Comparison of ENCODE assay signal across 30 cellular contexts in the genomic region with DNA sequence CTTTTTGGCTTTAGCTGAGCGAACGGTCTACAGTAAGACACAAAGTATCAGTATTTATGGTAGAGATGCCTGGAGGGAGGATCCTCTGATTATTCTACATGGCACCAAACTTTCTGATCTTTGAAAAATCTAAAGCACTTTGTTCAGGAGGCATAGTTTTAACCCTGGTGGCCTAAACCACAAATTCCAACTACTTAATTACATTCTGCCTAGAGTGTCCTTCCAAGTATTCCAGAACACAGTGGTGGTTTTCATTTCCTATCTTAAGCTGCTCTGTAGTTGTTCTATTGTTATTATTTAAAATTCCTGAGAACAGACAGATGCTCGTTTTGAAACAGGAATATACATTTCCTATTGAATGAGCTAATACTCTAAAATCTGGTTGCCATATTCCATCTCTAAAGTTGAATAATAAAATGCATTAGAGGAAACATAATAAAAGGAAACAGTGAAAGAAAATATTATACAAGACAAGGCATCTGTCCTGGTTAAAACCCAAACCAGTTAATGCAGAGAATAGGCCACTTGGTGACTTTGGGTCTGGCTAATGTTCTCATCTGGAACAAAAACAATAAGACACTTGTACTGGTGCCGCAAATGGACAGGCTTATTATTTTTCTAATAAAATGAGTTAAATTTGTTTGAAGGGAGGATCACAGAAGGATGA.
DNase-seq lines count a peak whose midpoint lies in the region; ATAC-seq and FAIRE-seq lines count a peak whose summit lies in the region.
"Had no signal": no experiment of that assay in that cellular context is flagged by ENCODE, and none has a peak within 500 bp of the region (broad histone marks: within the 10 kb centered on the region; RNA-seq: fewer than 3 reads in every experiment).

No MANE protein-coding gene starts in this region.

- no CpG with 5 or more reads among the region's 4 CpGs for WGBS in trophoblast cell (ENCODE audit: extremely low coverage, insufficient coverage, insufficient read length)
- 70 to 78% methylated on average over 4 of the region's 4 CpGs for WGBS in aorta, 2 donors

- H3K4me3 ChIP-seq in trophoblast cell (ENCODE audit: low read depth, low read length) (no peak overlapping the region), aorta (ENCODE audit: low read length in 2 of 2) (no peak overlapping the region)
- H3K4me3 ChIP-seq: gastroesophageal sphincter, tibial nerve had no signal

- no peaks in the 10 kb centered on the region for H3K36me3 ChIP-seq in trophoblast cell (ENCODE audit: control insufficient read depth in 1 of 2, insufficient read depth in 2 of 2, low read length in 2 of 2)
- H3K36me3 ChIP-seq in aorta (ENCODE audit: control insufficient read depth in 1 of 2, insufficient read depth in 2 of 2, low read length in 1 of 2), result no peaks in the 10 kb centered on the region
- H3K36me3 ChIP-seq: gastroesophageal sphincter, neutrophil, tibial nerve had no signal

- no peak overlapping the region for H4K91ac ChIP-seq in trophoblast cell (ENCODE audit: low read depth, low read length)

- no peak overlapping the region for H3K27ac Mint-ChIP-seq in activated naive CD8-positive, alpha-beta T cell treated with anti-CD3 and anti-CD28 coated beads for 36 hours
- H3K27ac Mint-ChIP-seq: activated CD8-positive, alpha-beta T cell treated with anti-CD3 and anti-CD28 coated beads, Interleukin-2, amount 10 ng/mL, durations not matched to agents 7 days and 5 days; activated naive CD8-positive, alpha-beta T cell treated with anti-CD3 and anti-CD28 coated beads, Interleukin-2, amount 10 ng/mL, durations not matched to agents 7 days and 5 days; brain; progenitor cell of endocrine pancreas; stimulated activated naive CD8-positive, alpha-beta T cell treated with anti-CD3 and anti-CD28 coated beads, Interleukin-15, Interleukin-2, amounts not matched to agents 100 ng/mL and 50 ng/mL, for 24 hours had no signal

- H2BK12ac ChIP-seq in trophoblast cell (ENCODE audit: low read length), result no peak overlapping the region

- H3K4me3 Mint-ChIP-seq in activated naive CD8-positive, alpha-beta T cell treated with anti-CD3 and anti-CD28 coated beads for 36 hours, result no peak overlapping the region
- H3K4me3 Mint-ChIP-seq: activated CD8-positive, alpha-beta T cell treated with anti-CD3 and anti-CD28 coated beads, Interleukin-2, amount 10 ng/mL, durations not matched to agents 7 days and 5 days; activated naive CD8-positive, alpha-beta T cell treated with anti-CD3 and anti-CD28 coated beads, Interleukin-2, amount 10 ng/mL, durations not matched to agents 7 days and 5 days; brain; naive B cell; stimulated activated naive CD8-positive, alpha-beta T cell treated with anti-CD3 and anti-CD28 coated beads, Interleukin-15, Interleukin-2, amounts not matched to agents 100 ng/mL and 50 ng/mL, for 24 hours had no signal

- H3K27me3 ChIP-seq in trophoblast cell (ENCODE audit: insufficient read depth, low read length) (no peaks in the 10 kb centered on the region), aorta (ENCODE audit: control insufficient read depth in 1 of 2, insufficient read depth in 2 of 2, low read length in 1 of 2) (no peaks in the 10 kb centered on the region)
- H3K27me3 ChIP-seq: gastroesophageal sphincter, neutrophil, tibial nerve had no signal

- intact Hi-C loops in aorta (cut with DNase I), result no loop called here

- in situ Hi-C loops in SK-MEL-5 (cut with HindIII; ENCODE audit: low pct_unique_long_range_greater_than_20kb, low sequenced_read_pairs), result no loop called here

- no peak overlapping the region for H4K8ac ChIP-seq in trophoblast cell (ENCODE audit: low read depth, low read length)

- H2AK5ac ChIP-seq in trophoblast cell (ENCODE audit: low read length), result no peak overlapping the region

- H3K4me1 Mint-ChIP-seq in activated naive CD8-positive, alpha-beta T cell treated with anti-CD3 and anti-CD28 coated beads for 36 hours, result no peaks in the 10 kb centered on the region
- H3K4me1 Mint-ChIP-seq: activated naive CD8-positive, alpha-beta T cell treated with anti-CD3 and anti-CD28 coated beads, Interleukin-2, amount 10 ng/mL, durations not matched to agents 7 days and 5 days; brain; naive B cell had no signal

- no peak overlapping the region for H3K4me2 ChIP-seq in trophoblast cell (ENCODE audit: low read length)

- DNase-seq in EH (ENCODE audit: low read depth) (peak; percentile 85), SK-MEL-5 (ENCODE audit: low read depth, low spot score) (peak; percentile 27), trophoblast cell (no peak), aorta (no peak), OCI-M2 (lab: John Stamatoyannopoulos, UW; ENCODE audit: unreplicated experiment) (no peak)
- DNase-seq in activated naive CD8-positive, alpha-beta T cell treated with anti-CD3 and anti-CD28 coated beads for 36 hours, result no peak
- DNase-seq: activated CD4-positive, alpha-beta T cell treated with anti-CD3 and anti-CD28 coated beads for 1 hour; activated CD8-positive, alpha-beta T cell treated with anti-CD3 and anti-CD28 coated beads, Interleukin-2, amount 10 ng/mL, durations not matched to agents 7 days and 5 days; activated naive CD8-positive, alpha-beta T cell treated with anti-CD3 and anti-CD28 coated beads, Interleukin-2, amount 10 ng/mL, durations not matched to agents 7 days and 5 days; C1 segment of cervical spinal cord; effector CD8-positive, alpha-beta T cell; hippocampal formation; KBM-7; left colon; naive B cell; NCI-H146; NCI-H2107; NCI-H446 had no signal

- peak; percentile 70 for FAIRE-seq in endometrium (lab: Jason Lieb, UNC)
- FAIRE-seq: HTR-8/SVneo had no signal

- H3K23ac ChIP-seq in trophoblast cell (ENCODE audit: low read length), result no peak overlapping the region

- H3K4me1 ChIP-seq in trophoblast cell (ENCODE audit: control insufficient read depth in 1 of 2, insufficient read depth in 2 of 2, low read length in 2 of 2), result peaks cover 0 to 2% of the 10 kb centered on the region in 2 experiments
- peaks cover 0 to 3% of the 10 kb centered on the region in 2 donors for H3K4me1 ChIP-seq in aorta (ENCODE audit: control insufficient read depth in 1 of 2, insufficient read depth in 2 of 2, low read length in 2 of 2)
- H3K4me1 ChIP-seq: gastroesophageal sphincter, tibial nerve had no signal

- H2BK120ac ChIP-seq in trophoblast cell (ENCODE audit: insufficient read depth, low read length, poor library complexity), result no peak overlapping the region

- H2BK5ac ChIP-seq in trophoblast cell (ENCODE audit: low read depth, low read length, poor library complexity), result no peak overlapping the region

- ATAC-seq in aorta (ENCODE audit: low FRiP score) (no peak), GM21515 (IDR thresholded peaks at IDR 0.05; ENCODE audit: unreplicated experiment) (no peak)
- ATAC-seq: activated CD8-positive, alpha-beta T cell treated with anti-CD3 and anti-CD28 coated beads, Interleukin-2, amount 10 ng/mL, durations not matched to agents 7 days and 5 days; esophagus mucosa; gastroesophageal sphincter; HCT116; left colon had no signal

- no peak overlapping the region for H4K12ac ChIP-seq in trophoblast cell (ENCODE audit: low read depth, low read length)

- H3K9ac ChIP-seq in trophoblast cell (ENCODE audit: low read length), result no peak overlapping the region

- peak overlapping the region; percentile 25 for H3K27ac ChIP-seq in trophoblast cell (ENCODE audit: low read depth, low read length)
- H3K27ac ChIP-seq in aorta (ENCODE audit: low read depth in 1 of 2, low read length in 2 of 2), result peak overlapping the region in 1 of 2 donors; percentile 28
- H3K27ac ChIP-seq: gastroesophageal sphincter, neutrophil, RWPE1, tibial nerve had no signal

- H3K14ac ChIP-seq in trophoblast cell (ENCODE audit: low read length), result no peak overlapping the region

- H3K9me3 ChIP-seq in trophoblast cell (ENCODE audit: insufficient read depth, low read depth, low read length), result no peaks in the 10 kb centered on the region
- no peaks in the 10 kb centered on the region for H3K9me3 ChIP-seq in aorta (ENCODE audit: control insufficient read depth, low read length)
- H3K9me3 ChIP-seq: neutrophil had no signal

- no peaks in the 10 kb centered on the region for H3K36me3 Mint-ChIP-seq in activated naive CD8-positive, alpha-beta T cell treated with anti-CD3 and anti-CD28 coated beads for 36 hours
- H3K36me3 Mint-ChIP-seq: activated naive CD8-positive, alpha-beta T cell treated with anti-CD3 and anti-CD28 coated beads, Interleukin-2, amount 10 ng/mL, durations not matched to agents 7 days and 5 days; brain; naive B cell had no signal

- no peak overlapping the region for H3K4ac ChIP-seq in trophoblast cell (ENCODE audit: low read depth, low read length)

- no peaks in the 10 kb centered on the region for H3K79me1 ChIP-seq in trophoblast cell (ENCODE audit: low read length)

- H3K79me2 ChIP-seq in trophoblast cell (ENCODE audit: control insufficient read depth, insufficient read depth, low read length, poor library complexity), result no peaks in the 10 kb centered on the region

- H3K9me3 Mint-ChIP-seq in activated naive CD8-positive, alpha-beta T cell treated with anti-CD3 and anti-CD28 coated beads for 36 hours, result no peaks in the 10 kb centered on the region
- H3K9me3 Mint-ChIP-seq: activated naive CD8-positive, alpha-beta T cell treated with anti-CD3 and anti-CD28 coated beads, Interleukin-2, amount 10 ng/mL, durations not matched to agents 7 days and 5 days; stimulated activated naive CD8-positive, alpha-beta T cell treated with anti-CD3 and anti-CD28 coated beads, Interleukin-15, Interleukin-2, amounts not matched to agents 100 ng/mL and 50 ng/mL, for 24 hours had no signal

- H2AFZ ChIP-seq in trophoblast cell (ENCODE audit: insufficient read depth, low read length, poor library complexity), result no peak overlapping the region

- peaks cover 3% of the 10 kb centered on the region for H3K27me3 Mint-ChIP-seq in activated naive CD8-positive, alpha-beta T cell treated with anti-CD3 and anti-CD28 coated beads for 36 hours
- H3K27me3 Mint-ChIP-seq: progenitor cell of endocrine pancreas; stimulated activated naive CD8-positive, alpha-beta T cell treated with anti-CD3 and anti-CD28 coated beads, Interleukin-15, Interleukin-2, amounts not matched to agents 100 ng/mL and 50 ng/mL, for 24 hours had no signal

- H3K18ac ChIP-seq in trophoblast cell (ENCODE audit: low read length), result no peak overlapping the region

Comparison
In these comparisons a context has a peak if more than half of its experiments do, and no peak if none do; other contexts are left out.
1. DNase-seq: peak in EH (single experiment) and SK-MEL-5 (single experiment); none in trophoblast cell (0 of 2), aorta (0 of 2), OCI-M2 (single experiment) and activated naive CD8-positive, alpha-beta T cell treated with anti-CD3 and anti-CD28 coated beads for 36 hours (single experiment).